In genomic region chr9:67717830-67718388, GRCh38 we compare ENCODE assay signal across 8 cellular contexts.
DNase-seq lines count a peak whose midpoint lies in the region; ATAC-seq, FAIRE-seq and TF ChIP-seq lines count a peak whose summit lies in the region.
"Not testable (repeated sequence)": the region's sequence is repeated elsewhere in the genome, so short reads cannot be mapped to it uniquely, and the experiment has no call there.

No MANE protein-coding gene starts in this region.

- not testable (repeated sequence) for TF ChIP-seq POLR2A in GM12878 (IDR thresholded peaks at IDR 0.05; ENCODE audit: low read depth, low read length); heart left ventricle (IDR thresholded peaks at IDR 0.05); spleen (IDR thresholded peaks at IDR 0.05)

- not testable (repeated sequence) for H2AFZ ChIP-seq in GM12878 (ENCODE audit: control insufficient read depth, low read depth, low read length)

- not testable (repeated sequence) for TF ChIP-seq CTCF in GM12878 (IDR thresholded peaks at IDR 0.05 in 2 of 3, conservative IDR thresholded peaks at IDR 0.05 in 1 of 3; ENCODE audit: control insufficient read depth in 2 of 3, extremely low read depth in 1 of 3, insufficient read depth in 1 of 3, low read depth in 3 of 3, low read length in 3 of 3); heart left ventricle (IDR thresholded peaks at IDR 0.05); mucosa of descending colon (IDR thresholded peaks at IDR 0.05); spleen (IDR thresholded peaks at IDR 0.05 in 8 of 11, conservative IDR thresholded peaks at IDR 0.05 in 3 of 11)

- H3K27me3 ChIP-seq in CD4-positive, CD25-positive, alpha-beta regulatory T cell (ENCODE audit: control insufficient read depth, insufficient read depth, low read length); GM12878 (replicated peaks in 1 of 2; ENCODE audit: control insufficient read depth in 2 of 2, insufficient read depth in 2 of 2, low read length in 1 of 2); heart left ventricle; spleen (replicated peaks in 1 of 7): not testable (repeated sequence)

- RAD21 ChIA-PET in GM12878 (lab: Charles Lee; ENCODE audit: unreplicated experiment) = not testable (repeated sequence)

- H3K27me3 Mint-ChIP-seq in CD4-positive, CD25-positive, alpha-beta regulatory T cell; activated CD4-positive, alpha-beta T cell treated with anti-CD3 and anti-CD28 coated beads for 36 hours: not testable (repeated sequence)

- BruUV-seq in GM12878 (replicated peaks; lab: Mats Ljungman, UMichigan) = not testable (repeated sequence)

- H3K4me3 ChIP-seq in CD4-positive, CD25-positive, alpha-beta regulatory T cell (ENCODE audit: low read depth, low read length); GM12878; mucosa of descending colon: not testable (repeated sequence)
- H3K4me3 ChIP-seq in heart left ventricle (peak overlapping the region in 4 of 12 donors; percentile 15 to 37 (median 24)), spleen (peak overlapping the region in 1 of 8 donors; percentile 44)

- H3K4me1 Mint-ChIP-seq in CD4-positive, CD25-positive, alpha-beta regulatory T cell; activated CD4-positive, alpha-beta T cell treated with anti-CD3 and anti-CD28 coated beads for 36 hours: not testable (repeated sequence)

- H3K9me3 ChIP-seq in CD4-positive, CD25-positive, alpha-beta regulatory T cell (ENCODE audit: control insufficient read depth in 2 of 2, low read length in 2 of 2); GM12878 (replicated peaks; ENCODE audit: control insufficient read depth, insufficient read depth, low read length); heart left ventricle; mucosa of descending colon; spleen: not testable (repeated sequence)

- TF ChIP-seq RAD21 in GM12878 (IDR thresholded peaks at IDR 0.05; ENCODE audit: insufficient read depth, low read depth, low read length) = not testable (repeated sequence)

- H3K27ac Mint-ChIP-seq in CD4-positive, CD25-positive, alpha-beta regulatory T cell; activated CD4-positive, alpha-beta T cell treated with anti-CD3 and anti-CD28 coated beads for 36 hours: not testable (repeated sequence)

- not testable (repeated sequence) for FAIRE-seq in GM12878 (lab: Jason Lieb, UNC)

- peak in 2 of 3 donors; percentile 16 to 47 for DNase-seq in CD4-positive, CD25-positive, alpha-beta regulatory T cell
- peak; percentile 53 for DNase-seq in activated CD4-positive, alpha-beta T cell treated with anti-CD3 and anti-CD28 coated beads for 36 hours
- peak; percentile 28 for DNase-seq in activated T-cell treated with anti-CD3 and anti-CD28 coated beads, Interleukin-2, amount 50 U/mL, for 1 hour
- DNase-seq in GM12878 (ENCODE audit: low read depth, low spot score) = not testable (repeated sequence)
- DNase-seq in heart left ventricle (peak; percentile 34 to 84 (median 66)), mucosa of descending colon (peak; percentile 24 to 41 (median 28)), spleen (peak; percentile 66)
- DNase-seq in stimulated activated CD8-positive, alpha-beta memory T cell treated with anti-CD3 and anti-CD28 coated beads, Interleukin-4, amount 100 ng/mL, for 48 hours = peak; percentile 65

- SMC1A ChIA-PET in GM12878 (lab: Charles Lee; ENCODE audit: uncharacterized antibody, unreplicated experiment) = not testable (repeated sequence)

- H3K36me3 ChIP-seq in CD4-positive, CD25-positive, alpha-beta regulatory T cell (ENCODE audit: control insufficient read depth, insufficient read depth, low read length); GM12878 (ENCODE audit: control insufficient read depth in 2 of 2, insufficient read depth in 2 of 2, low read length in 1 of 2); heart left ventricle; mucosa of descending colon (ENCODE audit: low read depth); spleen: not testable (repeated sequence)

- not testable (repeated sequence) for H3K79me2 ChIP-seq in GM12878 (ENCODE audit: control insufficient read depth, insufficient read depth, low read length)

- 34% methylated on average over 8 of the region's 28 CpGs for WGBS in GM12878 (ENCODE audit: insufficient coverage, insufficient replicate concordance, low lambda C conversion rate, missing lambda C conversion rate)
- WGBS in heart left ventricle, 4 donors = 13% methylated on average over 10 to 11 of the region's 28 CpGs; no CpG with 5 or more reads in 2 of the 4 donors
- 6 to 20% (median 10%) methylated on average over 10 of the region's 28 CpGs; no CpG with 5 or more reads in 2 of the 5 donors for WGBS in spleen, 5 donors

- not testable (repeated sequence) for H3K9ac ChIP-seq in GM12878 (ENCODE audit: control insufficient read depth, insufficient read depth, low read length)

- H3K4me1 ChIP-seq in CD4-positive, CD25-positive, alpha-beta regulatory T cell (ENCODE audit: control insufficient read depth, insufficient read depth, low read length, poor library complexity, severe bottlenecking); GM12878 (ENCODE audit: control insufficient read depth, insufficient read depth, low read length); heart left ventricle; mucosa of descending colon (ENCODE audit: low read depth); spleen: not testable (repeated sequence)

- POLR2A ChIA-PET in activated CD4-positive, alpha-beta T cell treated with anti-CD3 and anti-CD28 coated beads for 36 hours (lab: Charles Lee); GM12878 (lab: Charles Lee): not testable (repeated sequence)

- TF ChIP-seq EP300 in GM12878 (IDR thresholded peaks at IDR 0.05; ENCODE audit: borderline replicate concordance in 1 of 2, control insufficient read depth in 1 of 2, low read depth in 2 of 2, low read length in 2 of 2) = not testable (repeated sequence)

- H3K9me3 Mint-ChIP-seq in CD4-positive, CD25-positive, alpha-beta regulatory T cell; activated CD4-positive, alpha-beta T cell treated with anti-CD3 and anti-CD28 coated beads for 36 hours (ENCODE audit: low read depth): not testable (repeated sequence)

- intact Hi-C loops in activated CD4-positive, alpha-beta T cell treated with anti-CD3 and anti-CD28 coated beads for 36 hours (cut with DNase I, micrococcal nuclease); GM12878 (cut with micrococcal nuclease; ENCODE audit: unreplicated experiment); heart left ventricle (cut with DNase I); mucosa of descending colon (cut with DNase I, micrococcal nuclease); spleen (cut with DNase I; ENCODE audit: low total_unique reads): not testable (repeated sequence)

- not testable (repeated sequence) for H3K27ac ChIP-seq in CD4-positive, CD25-positive, alpha-beta regulatory T cell (ENCODE audit: insufficient read depth, low read length, poor library complexity, severe bottlenecking); GM12878 (ENCODE audit: control insufficient read depth, insufficient read depth)
- H3K27ac ChIP-seq in heart left ventricle (peak overlapping the region in 2 of 12 donors; percentile 29 to 31), spleen (peak overlapping the region in 1 of 8 donors; percentile 31)

- ATAC-seq in CD4-positive, CD25-positive, alpha-beta regulatory T cell (ENCODE audit: low read depth in 2 of 2); activated CD4-positive, alpha-beta T cell treated with anti-CD3 and anti-CD28 coated beads for 36 hours; mucosa of descending colon: not testable (repeated sequence)
- peak; percentile 34; the same call in 1 of the 3 replicates for ATAC-seq in GM12878
- ATAC-seq in heart left ventricle = peak in 1 of 4 donors; percentile 56

- H4K20me1 ChIP-seq in GM12878 (ENCODE audit: control insufficient read depth, insufficient read depth) = not testable (repeated sequence)

- H3K36me3 Mint-ChIP-seq in CD4-positive, CD25-positive, alpha-beta regulatory T cell; activated CD4-positive, alpha-beta T cell treated with anti-CD3 and anti-CD28 coated beads for 36 hours (ENCODE audit: low read depth): not testable (repeated sequence)

- in situ Hi-C loops in GM12878 (cut with MboI) = not testable (repeated sequence)

- not testable (repeated sequence) for H3K4me3 Mint-ChIP-seq in CD4-positive, CD25-positive, alpha-beta regulatory T cell; activated CD4-positive, alpha-beta T cell treated with anti-CD3 and anti-CD28 coated beads for 36 hours

- H3K4me2 ChIP-seq in GM12878 (ENCODE audit: control insufficient read depth, insufficient read depth) = not testable (repeated sequence)

- CTCF ChIA-PET in activated CD4-positive, alpha-beta T cell treated with anti-CD3 and anti-CD28 coated beads for 36 hours (lab: Charles Lee); GM12878 (lab: Yijun Ruan, JAX): not testable (repeated sequence)
